In genomic region chr3:81299486-81299885, GRCh38 we compare ENCODE assay signal across 16 cellular contexts.
"Had no signal": no experiment of that assay in that cellular context is flagged by ENCODE, and none has a peak within 500 bp of the region (broad histone marks: within the 10 kb centered on the region; RNA-seq: fewer than 3 reads in every experiment).

No MANE protein-coding gene starts in this region.

- H3K27ac ChIP-seq: epithelial cell of prostate, esophagus muscularis mucosa, gastrocnemius medialis, heart right ventricle, right atrium auricular region had no signal

- H3K9me3 ChIP-seq: esophagus muscularis mucosa, gastrocnemius medialis, heart right ventricle, right atrium auricular region had no signal

- ATAC-seq: effector memory CD8-positive, alpha-beta T cell; gastrocnemius medialis; heart right ventricle; naive thymus-derived CD8-positive, alpha-beta T cell had no signal

- H3K27me3 Mint-ChIP-seq: effector memory CD8-positive, alpha-beta T cell; type B pancreatic cell had no signal

- H3K4me3 ChIP-seq: esophagus muscularis mucosa, gastrocnemius medialis, heart right ventricle, right atrium auricular region had no signal

- H3K27ac Mint-ChIP-seq: dendritic cell treated with granulocyte-macrophage colony-stimulating factor and Interleukin-4, amounts not matched to agents 40 ng/mL and 50 ng/mL, for 4 days; effector memory CD8-positive, alpha-beta T cell; naive thymus-derived CD8-positive, alpha-beta T cell; type B pancreatic cell had no signal

- H3K4me1 Mint-ChIP-seq: naive thymus-derived CD8-positive, alpha-beta T cell had no signal

- H3K4me3 Mint-ChIP-seq: dendritic cell treated with granulocyte-macrophage colony-stimulating factor and Interleukin-4, amounts not matched to agents 40 ng/mL and 50 ng/mL, for 4 days; effector memory CD8-positive, alpha-beta T cell; naive thymus-derived CD8-positive, alpha-beta T cell; type B pancreatic cell had no signal

- DNase-seq: effector memory CD8-positive, alpha-beta T cell; gastrocnemius medialis; heart right ventricle; hypothalamus; kidney glomerular epithelial cell; naive thymus-derived CD8-positive, alpha-beta T cell; posterior cingulate gyrus; small intestine; stimulated activated CD4-positive, alpha-beta T cell treated with anti-CD3 and anti-CD28 coated beads, Interleukin-12 subunit alpha, Interleukin-12 subunit beta, amount 100 ng/mL, for 4 hours; stimulated activated CD4-positive, alpha-beta T cell treated with anti-CD3 and anti-CD28 coated beads, Interleukin-2, amount 100 ng/mL, for 48 hours; stimulated activated naive CD4-positive, alpha-beta T cell treated with Interleukin-2 at 50 U/mL for 16 hours had no signal

- H3K9me3 Mint-ChIP-seq: dendritic cell treated with granulocyte-macrophage colony-stimulating factor and Interleukin-4, amounts not matched to agents 40 ng/mL and 50 ng/mL, for 4 days; type B pancreatic cell had no signal

- H3K36me3 Mint-ChIP-seq: naive thymus-derived CD8-positive, alpha-beta T cell; type B pancreatic cell had no signal

- H3K27me3 ChIP-seq: esophagus muscularis mucosa, gastrocnemius medialis, heart right ventricle, right atrium auricular region had no signal

- H3K36me3 ChIP-seq: esophagus muscularis mucosa, gastrocnemius medialis, heart right ventricle, right atrium auricular region had no signal

- H3K4me1 ChIP-seq: esophagus muscularis mucosa, gastrocnemius medialis, heart right ventricle, right atrium auricular region had no signal
